15 cellular contexts compared by ENCODE assay signal in genomic region chr15:39000008-39000734, GRCh38.
DNase-seq lines count a peak whose midpoint lies in the region; ATAC-seq and TF ChIP-seq lines count a peak whose summit lies in the region.
"Had no signal": no experiment of that assay in that cellular context is flagged by ENCODE, and none has a peak within 500 bp of the region (broad histone marks: within the 10 kb centered on the region; RNA-seq: fewer than 3 reads in every experiment).

No MANE protein-coding gene starts in this region.

- peak overlapping the region in 1 of 9 donors; percentile 16 for H3K27ac Mint-ChIP-seq in naive thymus-derived CD4-positive, alpha-beta T cell
- H3K27ac Mint-ChIP-seq: CD4-positive, alpha-beta T cell; GM23338 had no signal

- POLR2A ChIA-PET in naive thymus-derived CD4-positive, alpha-beta T cell (lab: Charles Lee): no interaction called here

- H3K9me3 ChIP-seq in right cardiac atrium (ENCODE audit: control insufficient read depth, low read length) (no peaks in the 10 kb centered on the region), heart right ventricle (peaks cover 0 to 15% (median 0%) of the 10 kb centered on the region in 11 donors), osteoblast (ENCODE audit: low read depth, low read length) (no peaks in the 10 kb centered on the region)
- H3K9me3 ChIP-seq in naive thymus-derived CD4-positive, alpha-beta T cell (ENCODE audit: control insufficient read depth in 2 of 3, low read length in 3 of 3): no peaks in the 10 kb centered on the region
- H3K9me3 ChIP-seq: Caco-2 had no signal

- no peak overlapping the region for H3K4me3 Mint-ChIP-seq in naive thymus-derived CD4-positive, alpha-beta T cell
- H3K4me3 Mint-ChIP-seq: CD4-positive, alpha-beta T cell; GM23338 had no signal

- H3K4me2 ChIP-seq in osteoblast (ENCODE audit: insufficient read depth, low read length): no peak overlapping the region
- H3K4me2 ChIP-seq: GM23338 had no signal

- H3K27ac ChIP-seq in right cardiac atrium (ENCODE audit: low read length): no peak overlapping the region
- H3K27ac ChIP-seq in heart right ventricle: no peak overlapping the region
- no peak overlapping the region for H3K27ac ChIP-seq in osteoblast (ENCODE audit: low read depth, low read length)
- H3K27ac ChIP-seq in naive thymus-derived CD4-positive, alpha-beta T cell (ENCODE audit: low read depth, low read length): no peak overlapping the region
- H3K27ac ChIP-seq: C4-2B, HL-60 had no signal

- H3K4me1 Mint-ChIP-seq in naive thymus-derived CD4-positive, alpha-beta T cell: peaks cover 0 to 9% (median 0%) of the 10 kb centered on the region in 7 donors

- no peaks in the 10 kb centered on the region for H3K79me2 ChIP-seq in osteoblast (ENCODE audit: insufficient read depth, low read length)

- H3K36me3 ChIP-seq in heart right ventricle (no peaks in the 10 kb centered on the region), osteoblast (ENCODE audit: insufficient read depth, low read length) (no peaks in the 10 kb centered on the region)
- no peaks in the 10 kb centered on the region for H3K36me3 ChIP-seq in naive thymus-derived CD4-positive, alpha-beta T cell (ENCODE audit: control insufficient read depth in 2 of 3, insufficient read depth in 3 of 3, low read length in 3 of 3)

- intact Hi-C loops in right cardiac atrium (cut with DNase I): no loop called here
- intact Hi-C loops in heart right ventricle (cut with DNase I): no loop called here
- intact Hi-C loops in naive thymus-derived CD4-positive, alpha-beta T cell (cut with micrococcal nuclease): no loop called here

- WGBS in right cardiac atrium: 93% methylated on average over 10 of the region's 10 CpGs
- 90 to 95% methylated on average over 10 of the region's 10 CpGs for WGBS in heart right ventricle, 2 donors

- H3K4me3 ChIP-seq in right cardiac atrium (ENCODE audit: low read length) (no peak overlapping the region), heart right ventricle (no peak overlapping the region), osteoblast (ENCODE audit: insufficient read depth, low read length) (no peak overlapping the region)
- no peak overlapping the region for H3K4me3 ChIP-seq in naive thymus-derived CD4-positive, alpha-beta T cell (ENCODE audit: low read length)
- H3K4me3 ChIP-seq: GM23338 had no signal

- peaks cover 2 to 21% (median 11%) of the 10 kb centered on the region in 11 donors for H3K9me3 Mint-ChIP-seq in naive thymus-derived CD4-positive, alpha-beta T cell

- H2AFZ ChIP-seq in osteoblast (ENCODE audit: low read length): no peak overlapping the region
- H2AFZ ChIP-seq: GM23338 had no signal

- peak in 2 of 3 donors; percentile 37 to 39 for DNase-seq in right cardiac atrium
- DNase-seq in heart right ventricle: no peak
- DNase-seq in M059J (ENCODE audit: low read depth): peak; percentile 7
- DNase-seq in osteoblast (ENCODE audit: insufficient read length, low spot score, missing footprints): peak; percentile 17
- no peak for DNase-seq in hippocampal formation (lab: John Stamatoyannopoulos, UW)
- no peak for DNase-seq in NCI-H2107 treated with DMSO at 0.1 percent for 48 hours (lab: John Stamatoyannopoulos, UW; ENCODE audit: unreplicated experiment)
- DNase-seq in naive thymus-derived CD4-positive, alpha-beta T cell: no peak
- DNase-seq: ACHN; Caco-2; CD4-positive, alpha-beta T cell; GDM1; HCEC 1CT had no signal

- H3K36me3 Mint-ChIP-seq in naive thymus-derived CD4-positive, alpha-beta T cell: peaks cover 0 to 3% (median 0%) of the 10 kb centered on the region in 5 donors

- H4K20me1 ChIP-seq in osteoblast (ENCODE audit: insufficient read depth, low read length): no peaks in the 10 kb centered on the region

- H3K27me3 Mint-ChIP-seq in naive thymus-derived CD4-positive, alpha-beta T cell: peaks cover 17 to 40% (median 28%) of the 10 kb centered on the region in 5 donors

- TF ChIP-seq CTCF in heart right ventricle (IDR thresholded peaks at IDR 0.05) (no peak), osteoblast (IDR thresholded peaks at IDR 0.05; ENCODE audit: extremely low read depth, low read depth, low read length) (no peak)

- ATAC-seq in right cardiac atrium (no peak), heart right ventricle (no peak)
- ATAC-seq in naive thymus-derived CD4-positive, alpha-beta T cell: no peak
- ATAC-seq: GM23338 had no signal

- CTCF ChIA-PET in naive thymus-derived CD4-positive, alpha-beta T cell (lab: Charles Lee): no interaction called here

- H3K4me1 ChIP-seq in right cardiac atrium (ENCODE audit: control insufficient read depth, insufficient read depth, low read length): no peaks in the 10 kb centered on the region
- peaks cover 0 to 22% (median 16%) of the 10 kb centered on the region in 9 donors for H3K4me1 ChIP-seq in heart right ventricle
- peaks cover 25% of the 10 kb centered on the region for H3K4me1 ChIP-seq in osteoblast (ENCODE audit: insufficient read depth, low read length)
- H3K4me1 ChIP-seq in naive thymus-derived CD4-positive, alpha-beta T cell (ENCODE audit: control insufficient read depth in 2 of 2, insufficient read depth in 2 of 2, low read length in 2 of 2): no peaks in the 10 kb centered on the region
- H3K4me1 ChIP-seq: Caco-2 had no signal

- no peaks in the 10 kb centered on the region for H3K27me3 ChIP-seq in right cardiac atrium (ENCODE audit: control insufficient read depth, insufficient read depth)
- no peaks in the 10 kb centered on the region for H3K27me3 ChIP-seq in heart right ventricle
- H3K27me3 ChIP-seq in osteoblast (ENCODE audit: insufficient read depth, low read length): no peaks in the 10 kb centered on the region
- H3K27me3 ChIP-seq in naive thymus-derived CD4-positive, alpha-beta T cell (ENCODE audit: control insufficient read depth in 2 of 2, insufficient read depth in 2 of 2, low read length in 2 of 2): no peaks in the 10 kb centered on the region

Comparison
In these comparisons a context has a peak if more than half of its experiments do, and no peak if none do; other contexts are left out.
1. DNase-seq: peak in right cardiac atrium (2 of 3), M059J (single experiment) and osteoblast (single experiment); none in heart right ventricle (0 of 2), hippocampal formation (0 of 2), NCI-H2107 treated with DMSO at 0.1 percent for 48 hours (single experiment) and naive thymus-derived CD4-positive, alpha-beta T cell (0 of 9).